In genomic region chr13:78976696-78977095, GRCh38 we compare ENCODE assay signal across 22 cellular contexts.
"Had no signal": no experiment of that assay in that cellular context is flagged by ENCODE, and none has a peak within 500 bp of the region (broad histone marks: within the 10 kb centered on the region; RNA-seq: fewer than 3 reads in every experiment).

No MANE protein-coding gene starts in this region.

- DNase-seq: effector memory CD4-positive, alpha-beta T cell; heart right ventricle; hypothalamus; islet precursor cell; mammary epithelial cell; mucosa of descending colon; naive thymus-derived CD8-positive, alpha-beta T cell; posterior cingulate gyrus; spleen; stimulated activated CD4-positive, alpha-beta T cell treated with anti-CD3 and anti-CD28 coated beads, Interleukin-15, amount 100 ng/mL, for 24 hours; stimulated activated CD4-positive, alpha-beta T cell treated with anti-CD3 and anti-CD28 coated beads, Interleukin-1b, Interleukin-23, amount 100 ng/mL, for 48 hours; stimulated activated CD4-positive, alpha-beta T cell treated with anti-CD3 and anti-CD28 coated beads, Interleukin-4, amount 100 ng/mL, for 24 hours; tibial artery; upper lobe of left lung; uterus had no signal

- H3K4me1 ChIP-seq: heart right ventricle, spleen, tibial artery, upper lobe of left lung, uterus had no signal

- FAIRE-seq: endometrium, frontal cortex had no signal

- H3K27ac ChIP-seq: heart right ventricle, neutrophil, spleen, tibial artery, upper lobe of left lung, uterus had no signal

- H3K9me3 ChIP-seq: heart right ventricle, mucosa of descending colon, neutrophil, spleen, tibial artery, upper lobe of left lung, uterus had no signal

- H3K4me3 ChIP-seq: heart right ventricle, mucosa of descending colon, spleen, tibial artery, upper lobe of left lung, uterus had no signal

- H3K36me3 ChIP-seq: heart right ventricle, neutrophil, spleen, tibial artery, upper lobe of left lung, uterus had no signal

- ATAC-seq: esophagus mucosa; heart right ventricle; left lobe of liver; mucosa of descending colon; naive thymus-derived CD8-positive, alpha-beta T cell; sciatic nerve; stimulated activated memory B cell treated with anti-CD40 and anti-IgM and Interleukin-4, amounts not matched to agents 10 μg/mL and 1 μg/mL and 100 μg/mL, for 72 hours had no signal

- H3K27me3 ChIP-seq: tibial artery, upper lobe of left lung, uterus had no signal
